In the genomic region with DNA sequence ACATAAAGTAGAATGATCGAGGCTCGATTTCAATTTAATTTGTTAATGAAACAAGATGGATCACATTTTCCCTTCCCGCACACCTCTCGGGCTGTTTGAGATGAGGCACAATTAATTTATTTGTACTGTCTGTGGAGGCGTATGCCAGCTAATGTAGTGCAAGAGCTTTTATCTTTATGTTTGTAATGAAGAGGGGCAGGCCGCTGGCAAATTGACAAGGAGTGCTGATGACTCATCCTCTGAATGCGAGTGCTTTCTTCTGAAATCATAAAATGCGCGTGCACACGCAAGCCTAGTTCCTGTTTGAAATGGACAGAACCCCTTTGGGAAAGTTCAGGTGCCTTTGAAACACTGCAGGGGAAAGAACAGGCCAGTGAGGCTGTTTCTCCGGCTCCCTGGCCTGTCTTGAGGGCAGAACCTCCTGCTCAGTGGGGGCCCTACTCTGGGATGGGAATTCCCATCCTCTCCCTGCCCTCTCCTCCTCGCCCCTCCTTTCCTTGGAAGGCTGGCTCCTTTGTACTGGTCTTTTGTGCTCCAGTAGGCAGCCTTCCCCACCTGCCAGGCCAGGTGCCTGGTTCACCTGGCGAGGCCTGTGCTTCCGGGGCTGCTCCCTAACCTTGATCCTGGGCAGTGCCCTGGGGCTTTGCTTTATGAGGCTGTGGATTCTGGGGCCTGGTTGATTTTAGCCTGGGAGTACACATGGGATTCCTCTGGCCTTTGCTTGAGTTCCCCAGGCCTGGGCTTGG, we compare ENCODE assay signal across 8 cellular contexts. TPM values are rescaled to one million over a fixed set of nuclear protein-coding genes. Genes with fewer than 3 reads are reported as not detected.
A peak's percentile ranks its signal among the peaks of the same experiment; 100 is the strongest.
DNase-seq lines count a peak whose midpoint lies in the region; ATAC-seq and TF ChIP-seq lines count a peak whose summit lies in the region.

No MANE protein-coding gene starts in this region.

- ATAC-seq in HG02678 (IDR thresholded peaks at IDR 0.05; ENCODE audit: unreplicated experiment) (no peak), HG03196 (IDR thresholded peaks at IDR 0.05; ENCODE audit: unreplicated experiment) (no peak)

- H3K36me3 ChIP-seq in endocrine pancreas (ENCODE audit: control insufficient read depth, insufficient read depth, low read length) (no peaks in the 10 kb centered on the region), mesodermal cell (ENCODE audit: control insufficient read depth, insufficient read depth, low read length) (peaks cover 18% of the 10 kb centered on the region)

- H3K4me3 ChIP-seq in HFF-Myc (replicated peaks; ENCODE audit: low read depth, low read length) = 0 out of 2 replicates have a peak overlapping the region, but pooled peaks have one; percentile 8
- H3K4me3 ChIP-seq in endocrine pancreas (ENCODE audit: control insufficient read depth, insufficient read depth, low read length) = peak overlapping the region; percentile 39
- no peak overlapping the region for H3K4me3 ChIP-seq in mesodermal cell (ENCODE audit: extremely low read depth, insufficient read depth, low read length, poor library complexity, severe bottlenecking)

- DNase-seq in HFF-Myc (ENCODE audit: extremely low read depth, low read depth) = peak; percentile 88
- peak; percentile 99 for DNase-seq in NCI-H748 (lab: John Stamatoyannopoulos, UW; ENCODE audit: unreplicated experiment)
- no peak for DNase-seq in inferior parietal cortex (ENCODE audit: extremely low spot score)
- DNase-seq in activated effector memory CD4-positive, alpha-beta T cell treated with anti-CD3 and anti-CD28 coated beads, Interleukin-2, amount 50 U/mL, for 16 hours = no peak

- H3K9me3 ChIP-seq in endocrine pancreas (ENCODE audit: control insufficient read depth, low read length) (no peaks in the 10 kb centered on the region), mesodermal cell (ENCODE audit: control insufficient read depth, low read length) (no peaks in the 10 kb centered on the region)

- 53 to 60% methylated on average over 11 to 13 of the region's 14 CpGs for WGBS in mesodermal cell (ENCODE audit: insufficient coverage in 2 of 2), 2 experiments

- H3K9ac ChIP-seq in endocrine pancreas (ENCODE audit: control insufficient read depth, insufficient read depth, low read length) = no peak overlapping the region

- no peaks in the 10 kb centered on the region for H3K27me3 ChIP-seq in endocrine pancreas (ENCODE audit: control insufficient read depth, insufficient read depth, low read length)

- peak overlapping the region; percentile 95 for H3K27ac ChIP-seq in mesodermal cell (ENCODE audit: low read depth, low read length, severe bottlenecking)

- TF ChIP-seq CTCF in HFF-Myc (IDR thresholded peaks at IDR 0.05; ENCODE audit: low read depth, low read length, missing control alignments) = no peak

- H3K4me1 ChIP-seq in endocrine pancreas (ENCODE audit: control insufficient read depth, insufficient read depth, low read length) (peaks cover 36% of the 10 kb centered on the region), mesodermal cell (ENCODE audit: control insufficient read depth, insufficient read depth, low read length, poor library complexity, severe bottlenecking) (peaks cover 87% of the 10 kb centered on the region)

RNA-seq across cellular contexts. Expression of a gene that starts 50.3 kb away (rescaled TPM):
- 136 TPM for polyA plus RNA-seq in mesodermal cell (2013, experiment 1 of 2)
- 133 TPM for polyA plus RNA-seq in mesodermal cell (2013, experiment 2 of 2)

Comparison
In these comparisons a context has a peak if more than half of its experiments do, and no peak if none do; other contexts are left out.
1. DNase-seq: peak in HFF-Myc (single experiment) and NCI-H748 (single experiment); none in inferior parietal cortex (single experiment) and activated effector memory CD4-positive, alpha-beta T cell treated with anti-CD3 and anti-CD28 coated beads, Interleukin-2, amount 50 U/mL, for 16 hours (single experiment).